2 cellular contexts compared by ENCODE assay signal in the genomic region with DNA sequence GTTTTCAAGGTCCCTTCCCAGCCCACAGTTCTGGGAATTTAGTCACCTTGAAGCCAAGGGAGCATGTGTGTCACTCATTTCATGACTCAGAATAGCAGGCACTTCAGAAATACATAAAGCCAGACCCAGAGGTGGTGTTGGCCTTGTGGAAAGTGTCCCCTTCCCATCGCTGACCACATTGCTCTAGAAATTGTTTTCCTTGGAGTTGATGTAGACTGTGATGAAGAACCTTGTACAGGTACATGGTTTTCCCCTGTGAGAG.
TF ChIP-seq lines count a peak whose summit lies in the region.

No MANE protein-coding gene starts in this region.

TF ChIP-seq in SK-N-SH, 30 proteins besides CTCF, POLR2A, EP300 and RAD21 (continued from another document):
- TF ChIP-seq, protein P1, sequence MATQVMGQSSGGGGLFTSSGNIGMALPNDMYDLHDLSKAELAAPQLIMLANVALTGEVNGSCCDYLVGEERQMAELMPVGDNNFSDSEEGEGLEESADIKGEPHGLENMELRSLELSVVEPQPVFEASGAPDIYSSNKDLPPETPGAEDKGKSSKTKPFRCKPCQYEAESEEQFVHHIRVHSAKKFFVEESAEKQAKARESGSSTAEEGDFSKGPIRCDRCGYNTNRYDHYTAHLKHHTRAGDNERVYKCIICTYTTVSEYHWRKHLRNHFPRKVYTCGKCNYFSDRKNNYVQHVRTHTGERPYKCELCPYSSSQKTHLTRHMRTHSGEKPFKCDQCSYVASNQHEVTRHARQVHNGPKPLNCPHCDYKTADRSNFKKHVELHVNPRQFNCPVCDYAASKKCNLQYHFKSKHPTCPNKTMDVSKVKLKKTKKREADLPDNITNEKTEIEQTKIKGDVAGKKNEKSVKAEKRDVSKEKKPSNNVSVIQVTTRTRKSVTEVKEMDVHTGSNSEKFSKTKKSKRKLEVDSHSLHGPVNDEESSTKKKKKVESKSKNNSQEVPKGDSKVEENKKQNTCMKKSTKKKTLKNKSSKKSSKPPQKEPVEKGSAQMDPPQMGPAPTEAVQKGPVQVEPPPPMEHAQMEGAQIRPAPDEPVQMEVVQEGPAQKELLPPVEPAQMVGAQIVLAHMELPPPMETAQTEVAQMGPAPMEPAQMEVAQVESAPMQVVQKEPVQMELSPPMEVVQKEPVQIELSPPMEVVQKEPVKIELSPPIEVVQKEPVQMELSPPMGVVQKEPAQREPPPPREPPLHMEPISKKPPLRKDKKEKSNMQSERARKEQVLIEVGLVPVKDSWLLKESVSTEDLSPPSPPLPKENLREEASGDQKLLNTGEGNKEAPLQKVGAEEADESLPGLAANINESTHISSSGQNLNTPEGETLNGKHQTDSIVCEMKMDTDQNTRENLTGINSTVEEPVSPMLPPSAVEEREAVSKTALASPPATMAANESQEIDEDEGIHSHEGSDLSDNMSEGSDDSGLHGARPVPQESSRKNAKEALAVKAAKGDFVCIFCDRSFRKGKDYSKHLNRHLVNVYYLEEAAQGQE (IDR thresholded peaks at IDR 0.05; ENCODE audit: low read depth, low read length): no peak
- TF ChIP-seq POLR2AphosphoS5 (IDR thresholded peaks at IDR 0.05; ENCODE audit: low read depth, low read length): no peak

TF ChIP-seq in SK-N-SH treated with all-trans-retinoic acid at 6 μM for 48 hours, 23 proteins besides CTCF, POLR2A, EP300 and RAD21 (continued from another document):
- TF ChIP-seq, protein P2, sequence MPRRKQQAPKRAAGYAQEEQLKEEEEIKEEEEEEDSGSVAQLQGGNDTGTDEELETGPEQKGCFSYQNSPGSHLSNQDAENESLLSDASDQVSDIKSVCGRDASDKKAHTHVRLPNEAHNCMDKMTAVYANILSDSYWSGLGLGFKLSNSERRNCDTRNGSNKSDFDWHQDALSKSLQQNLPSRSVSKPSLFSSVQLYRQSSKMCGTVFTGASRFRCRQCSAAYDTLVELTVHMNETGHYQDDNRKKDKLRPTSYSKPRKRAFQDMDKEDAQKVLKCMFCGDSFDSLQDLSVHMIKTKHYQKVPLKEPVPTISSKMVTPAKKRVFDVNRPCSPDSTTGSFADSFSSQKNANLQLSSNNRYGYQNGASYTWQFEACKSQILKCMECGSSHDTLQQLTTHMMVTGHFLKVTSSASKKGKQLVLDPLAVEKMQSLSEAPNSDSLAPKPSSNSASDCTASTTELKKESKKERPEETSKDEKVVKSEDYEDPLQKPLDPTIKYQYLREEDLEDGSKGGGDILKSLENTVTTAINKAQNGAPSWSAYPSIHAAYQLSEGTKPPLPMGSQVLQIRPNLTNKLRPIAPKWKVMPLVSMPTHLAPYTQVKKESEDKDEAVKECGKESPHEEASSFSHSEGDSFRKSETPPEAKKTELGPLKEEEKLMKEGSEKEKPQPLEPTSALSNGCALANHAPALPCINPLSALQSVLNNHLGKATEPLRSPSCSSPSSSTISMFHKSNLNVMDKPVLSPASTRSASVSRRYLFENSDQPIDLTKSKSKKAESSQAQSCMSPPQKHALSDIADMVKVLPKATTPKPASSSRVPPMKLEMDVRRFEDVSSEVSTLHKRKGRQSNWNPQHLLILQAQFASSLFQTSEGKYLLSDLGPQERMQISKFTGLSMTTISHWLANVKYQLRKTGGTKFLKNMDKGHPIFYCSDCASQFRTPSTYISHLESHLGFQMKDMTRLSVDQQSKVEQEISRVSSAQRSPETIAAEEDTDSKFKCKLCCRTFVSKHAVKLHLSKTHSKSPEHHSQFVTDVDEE (CRISPR knock-in tag; IDR thresholded peaks at IDR 0.05): no peak
- TF ChIP-seq CSDC2 (CRISPR knock-in tag; IDR thresholded peaks at IDR 0.05) (no peak), ZFP30 (CRISPR knock-in tag; IDR thresholded peaks at IDR 0.05) (no peak)
